In genomic region chr9:136008693-136008997, GRCh38 we compare ENCODE assay signal across 1 cellular context.
TF ChIP-seq lines count a peak whose summit lies in the region.

No MANE protein-coding gene starts in this region.

TF ChIP-seq in HCT116, 20 proteins besides CTCF, POLR2A, EP300 and RAD21:
- TF ChIP-seq CBX3 (IDR thresholded peaks at IDR 0.05; ENCODE audit: low read depth) (no peak), SP1 (IDR thresholded peaks at IDR 0.05; ENCODE audit: low read depth) (no peak), JUND (IDR thresholded peaks at IDR 0.05) (no peak), MAX (IDR thresholded peaks at IDR 0.05) (no peak), FOSL1 (IDR thresholded peaks at IDR 0.05; ENCODE audit: low read depth) (no peak), ZBTB33 (IDR thresholded peaks at IDR 0.05; ENCODE audit: extremely low read depth, insufficient replicate concordance, low read length) (no peak), POLR2AphosphoS5 (IDR thresholded peaks at IDR 0.05; ENCODE audit: low read depth, low read length) (no peak), CEBPB (IDR thresholded peaks at IDR 0.05; ENCODE audit: low read depth) (no peak)
